In the genomic region with DNA sequence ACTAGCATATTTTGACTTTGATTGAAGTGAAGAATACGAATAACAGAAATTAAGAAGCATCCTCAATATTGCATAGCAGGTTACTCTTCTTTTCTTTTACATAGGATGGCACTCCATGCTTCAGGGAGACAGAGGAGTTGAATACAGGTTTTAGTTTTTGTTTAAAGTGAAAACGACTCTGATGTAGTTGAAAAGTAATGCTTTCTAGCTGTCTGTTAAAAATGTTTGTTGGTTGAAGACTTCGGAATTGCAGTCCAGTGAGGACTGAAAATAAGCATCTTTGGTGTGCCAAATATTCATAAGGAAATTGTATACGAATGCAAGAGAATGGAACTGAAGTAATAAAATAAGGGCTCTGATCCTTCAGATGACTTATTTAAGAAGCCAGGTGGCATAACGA, we compare ENCODE assay signal across 8 cellular contexts. TPM values are rescaled to one million over a fixed set of nuclear protein-coding genes. Genes with fewer than 3 reads are reported as not detected.
A peak's percentile ranks its signal among the peaks of the same experiment; 100 is the strongest.
DNase-seq lines count a peak whose midpoint lies in the region; ATAC-seq and TF ChIP-seq lines count a peak whose summit lies in the region.
"Had no signal": no experiment of that assay in that cellular context is flagged by ENCODE, and none has a peak within 500 bp of the region (broad histone marks: within the 10 kb centered on the region; RNA-seq: fewer than 3 reads in every experiment).

No MANE protein-coding gene starts in this region.

- no peak for TF ChIP-seq EP300 in gastroesophageal sphincter (IDR thresholded peaks at IDR 0.05)

- peak overlapping the region; percentile 72 for H3K4me3 Mint-ChIP-seq in activated CD8-positive, alpha-beta T cell treated with anti-CD3 and anti-CD28 coated beads, Interleukin-2, amount 10 ng/mL, durations not matched to agents 7 days and 5 days
- H3K4me3 Mint-ChIP-seq in stimulated activated naive CD8-positive, alpha-beta T cell treated with anti-CD3 and anti-CD28 coated beads, Interleukin-15, amount 100 ng/mL, for 72 hours, result peak overlapping the region; percentile 77 to 80

- H3K4me1 Mint-ChIP-seq in activated CD8-positive, alpha-beta T cell treated with anti-CD3 and anti-CD28 coated beads, Interleukin-2, amount 10 ng/mL, durations not matched to agents 7 days and 5 days (ENCODE audit: low read depth), result peaks cover 29% of the 10 kb centered on the region
- H3K4me1 Mint-ChIP-seq in stimulated activated naive CD8-positive, alpha-beta T cell treated with anti-CD3 and anti-CD28 coated beads, Interleukin-15, amount 100 ng/mL, for 72 hours, result peaks cover 35% of the 10 kb centered on the region

- H3K27ac Mint-ChIP-seq in activated CD8-positive, alpha-beta T cell treated with anti-CD3 and anti-CD28 coated beads, Interleukin-2, amount 10 ng/mL, durations not matched to agents 7 days and 5 days, result peak overlapping the region; percentile 22
- no peak overlapping the region for H3K27ac Mint-ChIP-seq in stimulated activated naive CD8-positive, alpha-beta T cell treated with anti-CD3 and anti-CD28 coated beads, Interleukin-15, amount 100 ng/mL, for 72 hours

- H3K27me3 ChIP-seq in HUES48 (ENCODE audit: control insufficient read depth, insufficient read depth, low read length), result peaks cover 26% of the 10 kb centered on the region
- peaks cover 48% of the 10 kb centered on the region for H3K27me3 ChIP-seq in iPS-20b (ENCODE audit: insufficient read depth, low read length)
- peaks cover 70% of the 10 kb centered on the region for H3K27me3 ChIP-seq in gastroesophageal sphincter

- H3K9ac ChIP-seq in HUES48 (ENCODE audit: low read depth, low read length) (peak overlapping the region; percentile 63; the same call in 1 of the 2 replicates), iPS-20b (ENCODE audit: low read depth, low read length) (peak overlapping the region; percentile 68; the same call in 1 of the 2 replicates)

- H3K27ac ChIP-seq in HUES48 (ENCODE audit: low read depth, low read length), result no peak overlapping the region
- no peak overlapping the region for H3K27ac ChIP-seq in iPS-20b (ENCODE audit: low read length)
- H3K27ac ChIP-seq in gastroesophageal sphincter, result no peak overlapping the region

- POLR2A ChIA-PET in activated CD8-positive, alpha-beta T cell treated with anti-CD3 and anti-CD28 coated beads, Interleukin-2, amount 10 ng/mL, durations not matched to agents 7 days and 5 days (lab: Charles Lee), result no interaction called here

- H3K9me3 ChIP-seq in HUES48 (ENCODE audit: control insufficient read depth, insufficient read depth, low read length) (no peaks in the 10 kb centered on the region), iPS-20b (ENCODE audit: insufficient read depth, low read depth, low read length) (no peaks in the 10 kb centered on the region), gastroesophageal sphincter (no peaks in the 10 kb centered on the region)

- H3K4me3 ChIP-seq in HUES48 (ENCODE audit: low read depth, low read length) (peak overlapping the region; percentile 83), iPS-20b (ENCODE audit: low read length) (peak overlapping the region; percentile 74), gastroesophageal sphincter (peak overlapping the region in 1 of 2 donors; percentile 63)

- 13 to 21% methylated on average over 5 of the region's 5 CpGs for WGBS in gastroesophageal sphincter (ENCODE audit: low coverage in 1 of 2), 2 donors

- CTCF ChIA-PET in activated CD8-positive, alpha-beta T cell treated with anti-CD3 and anti-CD28 coated beads, Interleukin-2, amount 10 ng/mL, durations not matched to agents 7 days and 5 days (lab: Charles Lee), result interaction anchor here (0.6 kb wide), 2 partner anchors 86 to 99 kb away, joined by 3 read pairs; no protein-coding TSS in a partner anchor

- H3K36me3 ChIP-seq in HUES48 (ENCODE audit: control insufficient read depth, insufficient read depth, low read length) (no peaks in the 10 kb centered on the region), iPS-20b (ENCODE audit: insufficient read depth, low read depth, low read length) (no peaks in the 10 kb centered on the region), gastroesophageal sphincter (no peaks in the 10 kb centered on the region)

- TF ChIP-seq POLR2A in gastroesophageal sphincter (IDR thresholded peaks at IDR 0.05), result no peak

- no peaks in the 10 kb centered on the region for H3K36me3 Mint-ChIP-seq in activated CD8-positive, alpha-beta T cell treated with anti-CD3 and anti-CD28 coated beads, Interleukin-2, amount 10 ng/mL, durations not matched to agents 7 days and 5 days (ENCODE audit: low read depth)

- peaks cover 31% of the 10 kb centered on the region for H3K4me1 ChIP-seq in HUES48 (ENCODE audit: control insufficient read depth, insufficient read depth, low read length)
- peaks cover 13% of the 10 kb centered on the region; the same call in 1 of the 2 replicates for H3K4me1 ChIP-seq in iPS-20b (ENCODE audit: insufficient read depth, low read length)
- peaks cover 0 to 24% (median 12%) of the 10 kb centered on the region in 3 donors for H3K4me1 ChIP-seq in gastroesophageal sphincter

- TF ChIP-seq CTCF in gastroesophageal sphincter (IDR thresholded peaks at IDR 0.05), result no peak

- ATAC-seq in activated CD8-positive, alpha-beta T cell treated with anti-CD3 and anti-CD28 coated beads, Interleukin-2, amount 10 ng/mL, durations not matched to agents 7 days and 5 days, result no peak
- ATAC-seq in stimulated activated naive CD8-positive, alpha-beta T cell treated with anti-CD3 and anti-CD28 coated beads, Interleukin-15, amount 100 ng/mL, for 72 hours, result no peak
- no peak for ATAC-seq in gastroesophageal sphincter
- ATAC-seq in activated CD4-positive, CD25-positive, alpha-beta regulatory T cell treated with anti-CD3 and anti-CD28 coated beads, Interleukin-2, amount 50 U/mL, for 24 hours, result no peak
- no peak for ATAC-seq in GM21786 (IDR thresholded peaks at IDR 0.05; ENCODE audit: unreplicated experiment)

- H3K9me3 Mint-ChIP-seq in activated CD8-positive, alpha-beta T cell treated with anti-CD3 and anti-CD28 coated beads, Interleukin-2, amount 10 ng/mL, durations not matched to agents 7 days and 5 days (ENCODE audit: insufficient read depth), result no peaks in the 10 kb centered on the region
- no peaks in the 10 kb centered on the region for H3K9me3 Mint-ChIP-seq in stimulated activated naive CD8-positive, alpha-beta T cell treated with anti-CD3 and anti-CD28 coated beads, Interleukin-15, amount 100 ng/mL, for 72 hours

- DNase-seq in activated CD8-positive, alpha-beta T cell treated with anti-CD3 and anti-CD28 coated beads, Interleukin-2, amount 10 ng/mL, durations not matched to agents 7 days and 5 days, result no peak
- no peak for DNase-seq in stimulated activated naive CD8-positive, alpha-beta T cell treated with anti-CD3 and anti-CD28 coated beads, Interleukin-15, amount 100 ng/mL, for 72 hours
- DNase-seq: foreskin melanocyte had no signal

- H3K27me3 Mint-ChIP-seq in activated CD8-positive, alpha-beta T cell treated with anti-CD3 and anti-CD28 coated beads, Interleukin-2, amount 10 ng/mL, durations not matched to agents 7 days and 5 days (ENCODE audit: low read depth), result peaks cover 8% of the 10 kb centered on the region
- H3K27me3 Mint-ChIP-seq in stimulated activated naive CD8-positive, alpha-beta T cell treated with anti-CD3 and anti-CD28 coated beads, Interleukin-15, amount 100 ng/mL, for 72 hours, result no peaks in the 10 kb centered on the region

RNA-seq across cellular contexts. Expression of a gene that starts 0.6 kb away (rescaled TPM):
- 1 to 10 TPM; 6.3 to 6.4 TPM for total RNA-seq in activated CD8-positive, alpha-beta T cell treated with anti-CD3 and anti-CD28 coated beads, Interleukin-2, amount 10 ng/mL, durations not matched to agents 7 days and 5 days
- 1 to 10 TPM in 1 of 4 donors, under 1 TPM in 3; 0.32 to 4.7 (median 0.93) TPM for total RNA-seq in gastroesophageal sphincter
